In genomic region chr5:141483842-141484241, GRCh38 we compare ENCODE assay signal across 16 cellular contexts. TPM values are rescaled to one million over a fixed set of nuclear protein-coding genes. Genes with fewer than 3 reads are reported as not detected.
DNase-seq lines count a peak whose midpoint lies in the region; TF ChIP-seq lines count a peak whose summit lies in the region.
"Had no signal": no experiment of that assay in that cellular context is flagged by ENCODE, and none has a peak within 500 bp of the region (broad histone marks: within the 10 kb centered on the region; RNA-seq: fewer than 3 reads in every experiment).

No MANE protein-coding gene starts in this region.

- WGBS in HUES64 = 6% methylated on average over 3 of the region's 3 CpGs

- peaks cover 19% of the 10 kb centered on the region for H3K27me3 ChIP-seq in HUES64 (ENCODE audit: insufficient read depth, low read length)
- H3K27me3 ChIP-seq in endocrine pancreas (ENCODE audit: control insufficient read depth, insufficient read depth, low read length) = no peaks in the 10 kb centered on the region
- H3K27me3 ChIP-seq in neural cell (ENCODE audit: insufficient read depth, low read depth, low read length) = no peaks in the 10 kb centered on the region

- no peak for TF ChIP-seq EP300 in neural cell (conservative IDR thresholded peaks at IDR 0.05; ENCODE audit: poor library complexity, severe bottlenecking)

- H3K9me3 ChIP-seq in HUES64 (ENCODE audit: insufficient read depth, low read depth, low read length) (no peaks in the 10 kb centered on the region), endocrine pancreas (ENCODE audit: control insufficient read depth, low read length) (no peaks in the 10 kb centered on the region), neural cell (ENCODE audit: low read length) (peaks cover 22% of the 10 kb centered on the region)

- H3K4me2 ChIP-seq in neural cell (ENCODE audit: low read length) = peak overlapping the region; percentile 66
- H3K4me2 ChIP-seq: PC-9 had no signal

- H3K4me3 ChIP-seq in HUES64 (ENCODE audit: low read length) (peak overlapping the region; percentile 78), endocrine pancreas (ENCODE audit: control insufficient read depth, insufficient read depth, low read length) (peak overlapping the region; percentile 80), neural cell (ENCODE audit: low read length) (peak overlapping the region; percentile 73)
- H3K4me3 ChIP-seq: PC-9 had no signal

- peaks cover 11% of the 10 kb centered on the region for H3K79me2 ChIP-seq in neural cell (replicated peaks; ENCODE audit: insufficient read depth, low read length)

- peaks cover 4% of the 10 kb centered on the region for H3F3A ChIP-seq in neural cell (ENCODE audit: insufficient read depth, low read length, poor library complexity, severe bottlenecking)

- H3K36me3 ChIP-seq in HUES64 (ENCODE audit: insufficient read depth, low read length) (no peaks in the 10 kb centered on the region; the same call in 1 of the 2 replicates), endocrine pancreas (ENCODE audit: control insufficient read depth, insufficient read depth, low read length) (no peaks in the 10 kb centered on the region), neural cell (ENCODE audit: insufficient read depth, low read length) (peaks cover 14% of the 10 kb centered on the region)

- H3K4me1 ChIP-seq in HUES64 (ENCODE audit: insufficient read depth, low read length) (peaks cover 14% of the 10 kb centered on the region), endocrine pancreas (ENCODE audit: control insufficient read depth, insufficient read depth, low read length) (peaks cover 5% of the 10 kb centered on the region)

- no peak for TF ChIP-seq RAD21 in neural cell (conservative IDR thresholded peaks at IDR 0.05)

- intact Hi-C loops in posterior cingulate gyrus (cut with DNase I) = no loop called here

- H3K27ac ChIP-seq in HUES64 (ENCODE audit: low read depth, low read length) = peak overlapping the region; percentile 3; the same call in 1 of the 2 replicates
- H3K27ac ChIP-seq in neural cell (ENCODE audit: low read length) = peak overlapping the region; percentile 84
- H3K27ac ChIP-seq: PC-9 had no signal

- no peaks in the 10 kb centered on the region for H4K20me1 ChIP-seq in neural cell (ENCODE audit: insufficient read depth)

- H3K9ac ChIP-seq in HUES64 (ENCODE audit: low read depth, low read length) (peak overlapping the region; percentile 21; the same call in 1 of the 2 replicates), endocrine pancreas (ENCODE audit: control insufficient read depth, insufficient read depth, low read length) (peak overlapping the region; percentile 1), neural cell (ENCODE audit: low read length) (peak overlapping the region; percentile 67)

- DNase-seq in GM20000 (ENCODE audit: low spot score) (peak; percentile 4), NCI-H1105 treated with DMSO at 0.1 percent for 48 hours (lab: John Stamatoyannopoulos, UW) (no peak), posterior cingulate gyrus (no peak)
- DNase-seq in central memory CD4-positive, alpha-beta T cell = no peak
- DNase-seq: activated CD4-positive, CD25-positive, alpha-beta regulatory T cell; activated CD8-positive, alpha-beta memory T cell treated with anti-CD3 and anti-CD28 coated beads, Interleukin-2, amount 10 ng/mL, durations not matched to agents 7 days and 5 days; CD4-positive, CD25-positive, alpha-beta regulatory T cell; KG1; left cardiac atrium; naive thymus-derived CD8-positive, alpha-beta T cell; NCI-H2107; PC-9; SW 1271 had no signal

- TF ChIP-seq CTCF in GM20000 (IDR thresholded peaks at IDR 0.05; ENCODE audit: extremely low read depth, missing control alignments) (no peak), neural cell (IDR thresholded peaks at IDR 0.05; ENCODE audit: poor library complexity, severe bottlenecking) (no peak)

- H2AFZ ChIP-seq in neural cell (ENCODE audit: low read depth, low read length) = no peak overlapping the region
- H2AFZ ChIP-seq: PC-9 had no signal

- H3K9me2 ChIP-seq in neural cell (ENCODE audit: insufficient read depth, low read length) = no peaks in the 10 kb centered on the region

TF ChIP-seq in neural cell, 6 proteins besides CTCF, POLR2A, EP300 and RAD21:
- TF ChIP-seq POLR2AphosphoS5 (IDR thresholded peaks at IDR 0.05) = no peak
- TF ChIP-seq TAF1 (IDR thresholded peaks at IDR 0.05; ENCODE audit: low read depth) = no peak
- no peak for TF ChIP-seq EZH2 (IDR thresholded peaks at IDR 0.05; ENCODE audit: borderline replicate concordance, insufficient read depth, low read length, poor library complexity, severe bottlenecking)
- no peak for TF ChIP-seq REST (IDR thresholded peaks at IDR 0.05; ENCODE audit: borderline replicate concordance)
- TF ChIP-seq SMC3 (conservative IDR thresholded peaks at IDR 0.05; ENCODE audit: poor library complexity) = no peak
- TF ChIP-seq MXI1 (conservative IDR thresholded peaks at IDR 0.05; ENCODE audit: poor library complexity, severe bottlenecking) = no peak
TF ChIP-seq in neural cell: peak in this region for 0.

RNA-seq across cellular contexts. Expression of gene PCDHGC4, which starts 1.0 kb away (rescaled TPM):
- polyA plus RNA-seq in HUES64 (2013, experiment 1 of 2) = 16.4 TPM
- 20.7 TPM for polyA plus RNA-seq in HUES64 (2013, experiment 2 of 2)
- polyA plus RNA-seq in neural cell = 4.3 and 6.4 TPM in 2 replicates
- 25.3 and 28.7 TPM in 2 replicates for polyA minus RNA-seq in neural cell
- polyA plus RNA-seq: CD4-positive, CD25-positive, alpha-beta regulatory T cell; naive thymus-derived CD8-positive, alpha-beta T cell had no signal

RNA-seq across cellular contexts. Expression of gene PCDHGC5, which starts 5.0 kb away (rescaled TPM):
- polyA plus RNA-seq in HUES64 (2013, experiment 1 of 2) = 1.1 TPM
- 1.1 TPM for polyA plus RNA-seq in HUES64 (2013, experiment 2 of 2)
- 0.51 and 0.54 TPM in 2 replicates for polyA plus RNA-seq in neural cell
- 5.1 and 7.4 TPM in 2 replicates for polyA minus RNA-seq in neural cell
- polyA plus RNA-seq: CD4-positive, CD25-positive, alpha-beta regulatory T cell; naive thymus-derived CD8-positive, alpha-beta T cell had no signal

RNA-seq across cellular contexts. Expression of gene PCDHGC3, which starts 8.1 kb away (rescaled TPM):
- polyA plus RNA-seq in HUES64 (2013, experiment 1 of 2) = 34.6 TPM
- 46.7 TPM for polyA plus RNA-seq in HUES64 (2013, experiment 2 of 2)
- 2.1 and 2.8 TPM in 2 replicates for polyA plus RNA-seq in neural cell
- polyA minus RNA-seq in neural cell = 11.0 and 11.6 TPM in 2 replicates

RNA-seq across cellular contexts. Expression of gene PCDHGA12, which starts 53.5 kb away (rescaled TPM):
- not detected for polyA plus RNA-seq in HUES64 (2013, experiment 1 of 2)
- polyA plus RNA-seq in HUES64 (2013, experiment 2 of 2) = 0.13 TPM
- polyA plus RNA-seq in neural cell = 0.11 and 0.56 TPM in 2 replicates
- 11.7 and 13.5 TPM in 2 replicates for polyA minus RNA-seq in neural cell
- polyA plus RNA-seq: CD4-positive, CD25-positive, alpha-beta regulatory T cell had no signal

Comparison
In these comparisons a context has a peak if more than half of its experiments do, and no peak if none do; other contexts are left out.
1. H3K9ac ChIP-seq: peak in every context shown above with its lines; median percentile 67 in neural cell; 21 in HUES64; 1 in endocrine pancreas.